Comparison of ENCODE assay signal across 8 cellular contexts in the genomic region with DNA sequence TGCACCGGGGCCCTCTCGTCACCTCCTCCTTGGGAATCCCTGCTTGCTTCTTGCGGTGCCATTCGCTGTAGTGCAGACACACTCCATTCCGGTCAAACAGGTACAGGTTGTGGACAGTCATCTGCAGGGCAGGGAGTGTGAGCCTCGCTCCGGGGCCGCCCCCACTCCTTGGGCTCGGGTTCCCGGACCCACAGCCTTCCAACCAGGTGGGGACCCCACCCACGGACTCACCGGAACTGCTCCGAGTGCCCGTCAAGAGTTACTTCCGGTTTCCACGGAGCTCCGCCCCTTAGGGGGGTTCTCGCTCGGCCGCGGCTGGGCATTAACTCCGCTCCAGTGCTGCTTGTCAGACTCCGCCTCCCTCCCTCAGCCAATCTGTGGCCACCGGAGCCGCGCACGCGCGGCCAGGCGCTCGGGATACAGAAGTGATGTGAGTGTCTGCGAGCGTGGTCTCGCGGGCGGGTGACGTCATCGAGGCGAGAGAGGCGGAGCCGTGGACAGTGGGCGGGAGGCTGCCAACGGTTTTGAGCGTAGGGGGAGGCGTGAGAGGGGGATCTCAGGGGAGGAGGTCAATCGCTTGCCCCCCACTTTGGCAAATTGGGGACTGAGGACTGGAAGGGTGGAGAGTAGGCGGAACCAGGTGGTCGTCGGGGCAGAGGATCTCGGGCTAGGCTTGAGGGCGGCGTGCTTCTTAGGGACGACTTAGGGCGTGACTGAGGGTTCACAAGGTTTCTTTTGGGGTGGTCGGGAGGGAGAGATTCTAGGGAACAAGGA. TPM values are rescaled to one million over a fixed set of nuclear protein-coding genes. Genes with fewer than 3 reads are reported as not detected.
A peak's percentile ranks its signal among the peaks of the same experiment; 100 is the strongest.
DNase-seq lines count a peak whose midpoint lies in the region; ATAC-seq and TF ChIP-seq lines count a peak whose summit lies in the region.

A gene with protein sequence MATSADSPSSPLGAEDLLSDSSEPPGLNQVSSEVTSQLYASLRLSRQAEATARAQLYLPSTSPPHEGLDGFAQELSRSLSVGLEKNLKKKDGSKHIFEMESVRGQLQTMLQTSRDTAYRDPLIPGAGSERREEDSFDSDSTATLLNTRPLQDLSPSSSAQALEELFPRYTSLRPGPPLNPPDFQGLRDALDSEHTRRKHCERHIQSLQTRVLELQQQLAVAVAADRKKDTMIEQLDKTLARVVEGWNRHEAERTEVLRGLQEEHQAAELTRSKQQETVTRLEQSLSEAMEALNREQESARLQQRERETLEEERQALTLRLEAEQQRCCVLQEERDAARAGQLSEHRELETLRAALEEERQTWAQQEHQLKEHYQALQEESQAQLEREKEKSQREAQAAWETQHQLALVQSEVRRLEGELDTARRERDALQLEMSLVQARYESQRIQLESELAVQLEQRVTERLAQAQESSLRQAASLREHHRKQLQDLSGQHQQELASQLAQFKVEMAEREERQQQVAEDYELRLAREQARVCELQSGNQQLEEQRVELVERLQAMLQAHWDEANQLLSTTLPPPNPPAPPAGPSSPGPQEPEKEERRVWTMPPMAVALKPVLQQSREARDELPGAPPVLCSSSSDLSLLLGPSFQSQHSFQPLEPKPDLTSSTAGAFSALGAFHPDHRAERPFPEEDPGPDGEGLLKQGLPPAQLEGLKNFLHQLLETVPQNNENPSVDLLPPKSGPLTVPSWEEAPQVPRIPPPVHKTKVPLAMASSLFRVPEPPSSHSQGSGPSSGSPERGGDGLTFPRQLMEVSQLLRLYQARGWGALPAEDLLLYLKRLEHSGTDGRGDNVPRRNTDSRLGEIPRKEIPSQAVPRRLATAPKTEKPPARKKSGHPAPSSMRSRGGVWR (plus strand): TSS at position 498 of the 774 bp plus-strand sequence. CDS start 874 bp downstream, outside the sequence.
A gene with protein sequence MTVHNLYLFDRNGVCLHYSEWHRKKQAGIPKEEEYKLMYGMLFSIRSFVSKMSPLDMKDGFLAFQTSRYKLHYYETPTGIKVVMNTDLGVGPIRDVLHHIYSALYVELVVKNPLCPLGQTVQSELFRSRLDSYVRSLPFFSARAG (minus strand): TSS at position 238 of the 774 bp plus-strand sequence. CDS start 117 bp downstream, at position 121.

- peak; percentile 98 for ATAC-seq in activated T-helper 17 cell treated with anti-CD3 and anti-CD28 coated beads, Interleukin-2, amount 50 U/mL, for 72 hours (replicated peaks)
- ATAC-seq in naive thymus-derived CD8-positive, alpha-beta T cell: peak; percentile 96 to 97

- no peaks in the 10 kb centered on the region for H3K9me3 Mint-ChIP-seq in activated T-helper 17 cell treated with anti-CD3 and anti-CD28 coated beads, Interleukin-2, amount 50 U/mL, for 72 hours
- no peaks in the 10 kb centered on the region for H3K9me3 Mint-ChIP-seq in naive thymus-derived CD8-positive, alpha-beta T cell

- peak within 1 kb of the TSS; percentile 80 for H3K27ac ChIP-seq in RWPE1

- H3K27ac Mint-ChIP-seq in activated T-helper 17 cell treated with anti-CD3 and anti-CD28 coated beads, Interleukin-2, amount 50 U/mL, for 72 hours: peak within 1 kb of the TSS; percentile 97
- peak within 1 kb of the TSS; percentile 91 to 99 (median 97) for H3K27ac Mint-ChIP-seq in naive thymus-derived CD8-positive, alpha-beta T cell

- H3K4me1 Mint-ChIP-seq in activated T-helper 17 cell treated with anti-CD3 and anti-CD28 coated beads, Interleukin-2, amount 50 U/mL, for 72 hours: peaks cover 26% of the 10 kb centered on the region
- H3K4me1 Mint-ChIP-seq in naive thymus-derived CD8-positive, alpha-beta T cell: peaks cover 28 to 56% (median 51%) of the 10 kb centered on the region in 4 donors

- CTCF ChIA-PET in RWPE1 (lab: Yijun Ruan, JAX): interaction anchor here (0.7 to 2.0 kb wide), 8 partner anchors 13 to 715 kb away, joined by 3 to 22 read pairs (median 4); a partner anchor contains a TSS

- DNase-seq in Daoy (ENCODE audit: low read depth) (peak; percentile 98), GOT3 (lab: John Stamatoyannopoulos, UW) (peak; percentile 97), LNCaP clone FGC (ENCODE audit: low read depth) (peak; percentile 96), RWPE1 (ENCODE audit: low spot score) (peak; percentile 99), fibroblast of gingiva (ENCODE audit: low read depth) (peak; percentile 99)
- DNase-seq in naive thymus-derived CD8-positive, alpha-beta T cell: peak; percentile 97 to 100 (median 99)
- DNase-seq in stimulated activated naive CD4-positive, alpha-beta T cell (lab: John Stamatoyannopoulos, UW): peak; percentile 97 to 99 (median 98)

- peaks cover 67% of the 10 kb centered on the region for H3K36me3 Mint-ChIP-seq in activated T-helper 17 cell treated with anti-CD3 and anti-CD28 coated beads, Interleukin-2, amount 50 U/mL, for 72 hours (ENCODE audit: low read depth)
- H3K36me3 Mint-ChIP-seq in naive thymus-derived CD8-positive, alpha-beta T cell: peaks cover 0 to 29% (median 2%) of the 10 kb centered on the region in 3 donors

- H3K4me3 ChIP-seq in LNCaP clone FGC (ENCODE audit: low read depth, low read length): peak within 1 kb of the TSS; percentile 93

- H3K27me3 Mint-ChIP-seq in activated T-helper 17 cell treated with anti-CD3 and anti-CD28 coated beads, Interleukin-2, amount 50 U/mL, for 72 hours: no peaks in the 10 kb centered on the region
- H3K27me3 Mint-ChIP-seq in naive thymus-derived CD8-positive, alpha-beta T cell: no peaks in the 10 kb centered on the region

- TF ChIP-seq CTCF in LNCaP clone FGC (IDR thresholded peaks at IDR 0.05; ENCODE audit: control insufficient read depth, extremely low read depth, insufficient read depth) (no peak), RWPE1 (conservative IDR thresholded peaks at IDR 0.05; ENCODE audit: low read depth) (no peak)

- peak within 1 kb of the TSS; percentile 95 for H3K4me3 Mint-ChIP-seq in activated T-helper 17 cell treated with anti-CD3 and anti-CD28 coated beads, Interleukin-2, amount 50 U/mL, for 72 hours
- peak within 1 kb of the TSS; percentile 87 to 100 (median 98) for H3K4me3 Mint-ChIP-seq in naive thymus-derived CD8-positive, alpha-beta T cell

- POLR2A ChIA-PET in RWPE1 (lab: Yijun Ruan, JAX; ENCODE audit: low non-redundant PET): interaction anchor here (0.5 to 1.5 kb wide), 4 partner anchors 12 to 57 kb away, joined by 3 to 4 read pairs (median 3); no protein-coding TSS in a partner anchor
- POLR2A ChIA-PET in naive thymus-derived CD8-positive, alpha-beta T cell (lab: Charles Lee): interaction anchor here (0.6 to 6.2 kb wide), 12 partner anchors 9 to 245 kb away, joined by 3 to 110 read pairs (median 10); a partner anchor contains a TSS

RNA-seq across cellular contexts. Expression of the first gene that starts in this region (rescaled TPM):
- total RNA-seq in Daoy (2014; rRNA removed; shearing (Covaris generic)): 14.9 and 22.0 TPM in 2 replicates
- total RNA-seq in activated T-helper 17 cell treated with anti-CD3 and anti-CD28 coated beads, Interleukin-2, amount 50 U/mL, for 72 hours: 100 to 1,000 TPM in 1 of 2 donors, 10 to 100 TPM in 1; 74.0 to 152 TPM
- total RNA-seq in naive thymus-derived CD8-positive, alpha-beta T cell: 10 to 100 TPM; 35.2 to 43.0 TPM
- 10 to 100 TPM in 2 of 3 donors, 1 to 10 TPM in 1; 7.6 to 18.5 (median 12.4) TPM for polyA plus RNA-seq in naive thymus-derived CD8-positive, alpha-beta T cell

RNA-seq across cellular contexts. Expression of the second gene that starts in this region (rescaled TPM):
- 5.4 and 13.1 TPM in 2 replicates for total RNA-seq in Daoy (2014; rRNA removed; shearing (Covaris generic))
- total RNA-seq in activated T-helper 17 cell treated with anti-CD3 and anti-CD28 coated beads, Interleukin-2, amount 50 U/mL, for 72 hours: 100 to 1,000 TPM; 179 to 180 TPM
- 100 to 1,000 TPM in 1 of 2 experiments, 10 to 100 TPM in 1; 93.4 to 120 TPM for total RNA-seq in naive thymus-derived CD8-positive, alpha-beta T cell
- polyA plus RNA-seq in naive thymus-derived CD8-positive, alpha-beta T cell: 100 to 1,000 TPM; 199 to 219 (median 205) TPM

Comparison
In these comparisons a context has a peak if more than half of its experiments do, and no peak if none do; other contexts are left out.
1. Peak in every context shown above with its lines: DNase-seq, ATAC-seq, H3K4me3 ChIP-seq and H3K27ac ChIP-seq.